Comparison of ENCODE assay signal across 1 cellular context in genomic region chr1:25616080-25616931, GRCh38.
TF ChIP-seq lines count a peak whose summit lies in the region.

TSS of gene MAN1C1 (plus strand) at chr1:25616791. CDS start at chr1:25617798, 1,007 bp downstream.

TF ChIP-seq in GM23338, 12 proteins besides CTCF, POLR2A, EP300 and RAD21 (continued from another document):
- no peak for TF ChIP-seq ZNF462 (CRISPR knock-in tag; IDR thresholded peaks at IDR 0.05)
- peak; percentile 64 for TF ChIP-seq ETS1 (IDR thresholded peaks at IDR 0.05)
- TF ChIP-seq, protein P1, sequence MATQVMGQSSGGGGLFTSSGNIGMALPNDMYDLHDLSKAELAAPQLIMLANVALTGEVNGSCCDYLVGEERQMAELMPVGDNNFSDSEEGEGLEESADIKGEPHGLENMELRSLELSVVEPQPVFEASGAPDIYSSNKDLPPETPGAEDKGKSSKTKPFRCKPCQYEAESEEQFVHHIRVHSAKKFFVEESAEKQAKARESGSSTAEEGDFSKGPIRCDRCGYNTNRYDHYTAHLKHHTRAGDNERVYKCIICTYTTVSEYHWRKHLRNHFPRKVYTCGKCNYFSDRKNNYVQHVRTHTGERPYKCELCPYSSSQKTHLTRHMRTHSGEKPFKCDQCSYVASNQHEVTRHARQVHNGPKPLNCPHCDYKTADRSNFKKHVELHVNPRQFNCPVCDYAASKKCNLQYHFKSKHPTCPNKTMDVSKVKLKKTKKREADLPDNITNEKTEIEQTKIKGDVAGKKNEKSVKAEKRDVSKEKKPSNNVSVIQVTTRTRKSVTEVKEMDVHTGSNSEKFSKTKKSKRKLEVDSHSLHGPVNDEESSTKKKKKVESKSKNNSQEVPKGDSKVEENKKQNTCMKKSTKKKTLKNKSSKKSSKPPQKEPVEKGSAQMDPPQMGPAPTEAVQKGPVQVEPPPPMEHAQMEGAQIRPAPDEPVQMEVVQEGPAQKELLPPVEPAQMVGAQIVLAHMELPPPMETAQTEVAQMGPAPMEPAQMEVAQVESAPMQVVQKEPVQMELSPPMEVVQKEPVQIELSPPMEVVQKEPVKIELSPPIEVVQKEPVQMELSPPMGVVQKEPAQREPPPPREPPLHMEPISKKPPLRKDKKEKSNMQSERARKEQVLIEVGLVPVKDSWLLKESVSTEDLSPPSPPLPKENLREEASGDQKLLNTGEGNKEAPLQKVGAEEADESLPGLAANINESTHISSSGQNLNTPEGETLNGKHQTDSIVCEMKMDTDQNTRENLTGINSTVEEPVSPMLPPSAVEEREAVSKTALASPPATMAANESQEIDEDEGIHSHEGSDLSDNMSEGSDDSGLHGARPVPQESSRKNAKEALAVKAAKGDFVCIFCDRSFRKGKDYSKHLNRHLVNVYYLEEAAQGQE (IDR thresholded peaks at IDR 0.05; ENCODE audit: unreplicated experiment) = no peak
- TF ChIP-seq ZNF114 (CRISPR knock-in tag; IDR thresholded peaks at IDR 0.05) = no peak
- TF ChIP-seq ZNF331 (CRISPR knock-in tag; IDR thresholded peaks at IDR 0.05; ENCODE audit: low read depth) = no peak
- no peak for TF ChIP-seq STAT1 (IDR thresholded peaks at IDR 0.05; ENCODE audit: unreplicated experiment)
- TF ChIP-seq NANOG (IDR thresholded peaks at IDR 0.05; ENCODE audit: borderline replicate concordance) = no peak
- peak; percentile 72 for TF ChIP-seq POLR2AphosphoS5 (IDR thresholded peaks at IDR 0.05; ENCODE audit: low read depth)
- TF ChIP-seq EZH2phosphoT487 (IDR thresholded peaks at IDR 0.05; ENCODE audit: unreplicated experiment) = no peak
- TF ChIP-seq JUNB (IDR thresholded peaks at IDR 0.05; ENCODE audit: unreplicated experiment) = no peak
- TF ChIP-seq EZH2 (IDR thresholded peaks at IDR 0.05; ENCODE audit: low read depth, unreplicated experiment) = no peak
